ENCODE assay signal across 1 cellular context in genomic region chr3:86629511-86629910, GRCh38.
TF ChIP-seq lines count a peak whose summit lies in the region.

No MANE protein-coding gene starts in this region.

TF ChIP-seq in GM23338, 12 proteins besides CTCF, POLR2A, EP300 and RAD21 (continued from another document):
- TF ChIP-seq ZNF462 (CRISPR knock-in tag; IDR thresholded peaks at IDR 0.05) (no peak), REST (IDR thresholded peaks at IDR 0.05; ENCODE audit: unreplicated experiment) (no peak), POLR2AphosphoS5 (IDR thresholded peaks at IDR 0.05; ENCODE audit: low read depth) (no peak), NANOG (IDR thresholded peaks at IDR 0.05; ENCODE audit: borderline replicate concordance) (no peak), STAT1 (IDR thresholded peaks at IDR 0.05; ENCODE audit: unreplicated experiment) (no peak), ZNF114 (CRISPR knock-in tag; IDR thresholded peaks at IDR 0.05) (no peak), CREB1 (CRISPR knock-in tag; IDR thresholded peaks at IDR 0.05; ENCODE audit: low read depth) (no peak), ETS1 (IDR thresholded peaks at IDR 0.05) (no peak), ZNF331 (CRISPR knock-in tag; IDR thresholded peaks at IDR 0.05; ENCODE audit: low read depth) (no peak)
TF ChIP-seq in GM23338: peak in this region for 0.
